8 cellular contexts compared by ENCODE assay signal in genomic region chr17:47203984-47204721, GRCh38. TPM values are rescaled to one million over a fixed set of nuclear protein-coding genes. Genes with fewer than 3 reads are reported as not detected.
DNase-seq lines count a peak whose midpoint lies in the region; ATAC-seq and TF ChIP-seq lines count a peak whose summit lies in the region.

No MANE protein-coding gene starts in this region.

- H3K4me1 Mint-ChIP-seq in CD4-positive, alpha-beta T cell (ENCODE audit: low read depth), result peaks cover 60% of the 10 kb centered on the region
- H3K4me1 Mint-ChIP-seq in activated naive CD8-positive, alpha-beta T cell (ENCODE audit: low read depth), result peaks cover 53% of the 10 kb centered on the region

- no peaks in the 10 kb centered on the region for H4K20me1 ChIP-seq in PC-9 (ENCODE audit: insufficient read depth)

- no peak overlapping the region for H2AFZ ChIP-seq in PC-9

- no TSS peak for BruUV-seq in PC-9 (replicated peaks; lab: Mats Ljungman, UMichigan)

- H3K4me3 ChIP-seq in PC-9, result no peak overlapping the region

- H3K27me3 Mint-ChIP-seq in CD4-positive, alpha-beta T cell, result no peaks in the 10 kb centered on the region
- H3K27me3 Mint-ChIP-seq in activated naive CD8-positive, alpha-beta T cell, result no peaks in the 10 kb centered on the region

- H3K27me3 ChIP-seq in CD4-positive, alpha-beta T cell (ENCODE audit: control insufficient read depth, insufficient read depth, low read length), result no peaks in the 10 kb centered on the region
- H3K27me3 ChIP-seq in PC-9 (ENCODE audit: insufficient read depth, low read depth), result no peaks in the 10 kb centered on the region

- H3K4me2 ChIP-seq in PC-9, result peak overlapping the region; percentile 46; the same call in 1 of the 2 replicates

- POLR2A ChIA-PET in CD4-positive, alpha-beta T cell (lab: Charles Lee), result interaction anchor here (4.9 to 5.3 kb wide), 2 partner anchors 15 kb away, joined by 35 to 68 read pairs; partner anchors contain the start of gene CDC27
- POLR2A ChIA-PET in PC-9 (lab: Charles Lee; ENCODE audit: unreplicated experiment), result interaction anchor here (0.6 kb wide), 1 partner anchor 14 kb away, joined by 3 read pairs; no protein-coding TSS in a partner anchor

- peaks cover 24% of the 10 kb centered on the region for H3K4me1 ChIP-seq in PC-9 (replicated peaks; ENCODE audit: insufficient read depth)

- CTCF ChIA-PET in CD4-positive, alpha-beta T cell (lab: Charles Lee), result interaction anchor here (1.4 to 1.6 kb wide), 2 partner anchors 10 to 111 kb away, joined by 3 to 5 read pairs; no protein-coding TSS in a partner anchor
- CTCF ChIA-PET in PC-9 (lab: Charles Lee), result no interaction called here

- H3K9me3 ChIP-seq in CD4-positive, alpha-beta T cell (ENCODE audit: control insufficient read depth, low read length), result no peaks in the 10 kb centered on the region
- no peaks in the 10 kb centered on the region for H3K9me3 ChIP-seq in PC-9 (ENCODE audit: insufficient read depth, low read depth)

- peak; percentile 44 for ATAC-seq in CD4-positive, alpha-beta T cell (ENCODE audit: poor library complexity)
- ATAC-seq in GM18519 (IDR thresholded peaks at IDR 0.05; ENCODE audit: low FRiP score, unreplicated experiment), result no peak
- ATAC-seq in GM19035 (IDR thresholded peaks at IDR 0.05; ENCODE audit: unreplicated experiment), result no peak
- no peak for ATAC-seq in GM19463 (IDR thresholded peaks at IDR 0.05; ENCODE audit: unreplicated experiment)

- no peaks in the 10 kb centered on the region for H3K9me3 Mint-ChIP-seq in CD4-positive, alpha-beta T cell
- H3K9me3 Mint-ChIP-seq in activated naive CD8-positive, alpha-beta T cell (ENCODE audit: low read depth), result no peaks in the 10 kb centered on the region

- no peaks in the 10 kb centered on the region for H3K79me2 ChIP-seq in PC-9 (ENCODE audit: low read depth)

- H3K27ac ChIP-seq in CD4-positive, alpha-beta T cell (ENCODE audit: low read depth, low read length), result peak overlapping the region; percentile 66
- H3K27ac ChIP-seq in PC-9, result peak overlapping the region; percentile 80

- peak overlapping the region; percentile 81 for H3K4me3 Mint-ChIP-seq in CD4-positive, alpha-beta T cell
- peak overlapping the region; percentile 68 for H3K4me3 Mint-ChIP-seq in activated naive CD8-positive, alpha-beta T cell

- TF ChIP-seq CTCF in CD4-positive, alpha-beta T cell (IDR thresholded peaks at IDR 0.05), result no peak
- TF ChIP-seq CTCF in PC-9 (conservative IDR thresholded peaks at IDR 0.05), result no peak

- peak in 7 of 10 experiments; percentile 22 to 51 (median 29) for DNase-seq in CD4-positive, alpha-beta T cell
- no peak for DNase-seq in PC-9
- DNase-seq in renal cortical epithelial cell (ENCODE audit: low read depth), result peak; percentile 59
- DNase-seq in DMS79 treated with DMSO at 0.1 percent for 48 hours (lab: John Stamatoyannopoulos, UW), result no peak

- no peaks in the 10 kb centered on the region for H3K36me3 ChIP-seq in PC-9 (ENCODE audit: low read depth)

- intact Hi-C loops in CD4-positive, alpha-beta T cell (cut with DNase I, micrococcal nuclease), result no loop called here
- intact Hi-C loops in PC-9 (cut with micrococcal nuclease; ENCODE audit: unreplicated experiment), result no loop called here

- no peaks in the 10 kb centered on the region for H3K36me3 Mint-ChIP-seq in CD4-positive, alpha-beta T cell (ENCODE audit: low read depth)
- H3K36me3 Mint-ChIP-seq in activated naive CD8-positive, alpha-beta T cell, result no peaks in the 10 kb centered on the region

- H3K27ac Mint-ChIP-seq in CD4-positive, alpha-beta T cell, result peak overlapping the region; percentile 92
- H3K27ac Mint-ChIP-seq in activated naive CD8-positive, alpha-beta T cell, result peak overlapping the region; percentile 84

- peaks cover 22% of the 10 kb centered on the region for H3F3A ChIP-seq in PC-9 (ENCODE audit: insufficient read depth, low read depth)

- no peaks in the 10 kb centered on the region; the same call in 1 of the 2 replicates for H3K9me2 ChIP-seq in PC-9 (ENCODE audit: insufficient read depth)

RNA-seq across cellular contexts. Expression of gene MYL4, which starts 5.0 kb away (rescaled TPM):
- total RNA-seq in CD4-positive, alpha-beta T cell, result not detected
- total RNA-seq in PC-9 (2021) (not detected in 2 replicates), renal cortical epithelial cell (0.15 TPM in 1 of 2 replicates, not detected in the other)

RNA-seq across cellular contexts. Expression of gene CDC27, which starts 15.1 kb away (rescaled TPM):
- 10 to 100 TPM; 52.5 to 52.8 TPM for total RNA-seq in CD4-positive, alpha-beta T cell
- total RNA-seq in PC-9 (2021) (58.9 and 94.3 TPM in 2 replicates), renal cortical epithelial cell (96.4 and 137 TPM in 2 replicates)

RNA-seq across cellular contexts. Expression of gene ITGB3, which starts 49.5 kb away (rescaled TPM):
- total RNA-seq in CD4-positive, alpha-beta T cell, result under 1 TPM in 1 of 2 experiments, not detected in 1; 0.05 TPM
- total RNA-seq in PC-9 (2021) (0.31 and 0.50 TPM in 2 replicates), renal cortical epithelial cell (506 and 529 TPM in 2 replicates)

Comparison
In these comparisons a context has a peak if more than half of its experiments do, and no peak if none do; other contexts are left out.
1. DNase-seq: peak in CD4-positive, alpha-beta T cell (7 of 10) and renal cortical epithelial cell (single experiment); none in PC-9 (0 of 2) and DMS79 treated with DMSO at 0.1 percent for 48 hours (single experiment).
2. RNA of gene ITGB3, which starts 49.5 kb away (total RNA-seq): 506 to 529 TPM in renal cortical epithelial cell; 0.31 to 0.50 TPM in PC-9 and 0.05 TPM in CD4-positive, alpha-beta T cell; every median in the first group is over 100 times any median in the second.